ENCODE assay signal across 11 cellular contexts in genomic region chr6:170074435-170074834, GRCh38.
"Had no signal": no experiment of that assay in that cellular context is flagged by ENCODE, and none has a peak within 500 bp of the region (broad histone marks: within the 10 kb centered on the region; RNA-seq: fewer than 3 reads in every experiment).

No MANE protein-coding gene starts in this region.

- H3K4me1 ChIP-seq: ascending aorta, suprapubic skin, upper lobe of right lung had no signal

- H3K4me3 ChIP-seq: ascending aorta, lung, skin epidermis, suprapubic skin, upper lobe of right lung had no signal

- H3K4me1 Mint-ChIP-seq: activated CD4-positive, alpha-beta memory T cell treated with anti-CD3 and anti-CD28 coated beads, Interleukin-2, amount 10 ng/mL, durations not matched to agents 7 days and 5 days; naive B cell had no signal

- H3K4me3 Mint-ChIP-seq: activated CD4-positive, alpha-beta memory T cell treated with anti-CD3 and anti-CD28 coated beads, Interleukin-2, amount 10 ng/mL, durations not matched to agents 7 days and 5 days; activated T-cell treated with anti-CD3 and anti-CD28 coated beads, Interleukin-2, amount 50 U/mL, for 72 hours; naive B cell; stimulated activated naive CD8-positive, alpha-beta T cell treated with anti-CD3 and anti-CD28 coated beads, Interleukin-15, Interleukin-2, amounts not matched to agents 100 ng/mL and 50 ng/mL, for 24 hours had no signal

- H3K36me3 ChIP-seq: ascending aorta, suprapubic skin, upper lobe of right lung had no signal

- H3K9me3 ChIP-seq: ascending aorta, suprapubic skin, upper lobe of right lung had no signal

- H3K27ac Mint-ChIP-seq: activated CD4-positive, alpha-beta memory T cell treated with anti-CD3 and anti-CD28 coated beads, Interleukin-2, amount 10 ng/mL, durations not matched to agents 7 days and 5 days; activated T-cell treated with anti-CD3 and anti-CD28 coated beads, Interleukin-2, amount 50 U/mL, for 72 hours; stimulated activated naive CD8-positive, alpha-beta T cell treated with anti-CD3 and anti-CD28 coated beads, Interleukin-15, Interleukin-2, amounts not matched to agents 100 ng/mL and 50 ng/mL, for 24 hours had no signal

- H3K27ac ChIP-seq: ascending aorta, skin epidermis, suprapubic skin, upper lobe of right lung had no signal

- DNase-seq: activated CD4-positive, alpha-beta memory T cell treated with anti-CD3 and anti-CD28 coated beads, Interleukin-2, amount 10 ng/mL, durations not matched to agents 7 days and 5 days; activated naive CD4-positive, alpha-beta T cell treated with Interleukin-2 at 50 U/mL for 16 hours; activated T-cell treated with anti-CD3 and anti-CD28 coated beads, Interleukin-2, amount 50 U/mL, for 72 hours; naive B cell; SHP77 treated with DMSO at 0.1 percent for 48 hours; upper lobe of right lung had no signal

- H3K27me3 ChIP-seq: ascending aorta, suprapubic skin, upper lobe of right lung had no signal
